8 cellular contexts compared by ENCODE assay signal in the genomic region with DNA sequence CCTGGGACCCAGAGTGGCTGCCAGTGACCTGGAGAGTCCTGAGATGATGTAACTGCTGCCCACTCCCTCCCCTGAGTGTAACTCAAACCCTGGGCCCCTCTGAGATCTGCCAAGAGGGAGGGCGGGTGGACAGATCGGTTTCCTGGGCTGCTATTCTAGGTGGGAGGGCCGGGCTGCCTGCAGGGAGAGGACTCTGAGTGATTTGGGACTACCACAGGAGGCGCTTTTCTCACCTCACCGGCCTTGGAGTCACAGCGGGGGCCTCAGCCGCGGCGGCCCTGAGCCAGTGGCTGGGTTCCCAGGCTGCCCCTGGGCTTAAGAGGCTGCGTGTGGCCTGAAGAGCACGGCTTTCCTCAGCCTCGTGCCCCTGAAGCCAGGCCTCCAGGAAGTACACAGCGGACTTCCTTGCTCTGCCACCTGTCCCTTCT. TPM values are rescaled to one million over a fixed set of nuclear protein-coding genes. Genes with fewer than 3 reads are reported as not detected.
DNase-seq lines count a peak whose midpoint lies in the region; ATAC-seq and TF ChIP-seq lines count a peak whose summit lies in the region.
"Had no signal": no experiment of that assay in that cellular context is flagged by ENCODE, and none has a peak within 500 bp of the region (broad histone marks: within the 10 kb centered on the region; RNA-seq: fewer than 3 reads in every experiment).

No MANE protein-coding gene starts in this region.

- no peaks in the 10 kb centered on the region for H3K36me3 Mint-ChIP-seq in osteocyte (ENCODE audit: unreplicated experiment)

- peak; percentile 68 for DNase-seq in GF-D8 (lab: John Stamatoyannopoulos, UW)
- DNase-seq in cerebellar cortex (ENCODE audit: low spot score): peak; percentile 51
- DNase-seq in osteocyte (ENCODE audit: extremely low spot score, unreplicated experiment): no peak
- DNase-seq in Ammon's horn (ENCODE audit: low spot score): no peak
- DNase-seq in DMS53 (lab: John Stamatoyannopoulos, UW): no peak
- DNase-seq: NCI-H446 treated with DMSO at 0.1 percent for 48 hours had no signal

- peak; percentile 63; the same call in 1 of the 2 replicates for TF ChIP-seq EP300 in Ishikawa (IDR thresholded peaks at IDR 0.05; ENCODE audit: borderline replicate concordance)

- TF ChIP-seq RAD21 in Ishikawa (IDR thresholded peaks at IDR 0.05; ENCODE audit: low read depth): no peak

- no peak for TF ChIP-seq CTCF in osteocyte (IDR thresholded peaks at IDR 0.05)

- no peaks in the 10 kb centered on the region for H3K27me3 Mint-ChIP-seq in osteocyte (ENCODE audit: unreplicated experiment)

- peaks cover 69% of the 10 kb centered on the region for H3K4me1 Mint-ChIP-seq in osteocyte (ENCODE audit: unreplicated experiment)

- H3K4me3 Mint-ChIP-seq in osteocyte (ENCODE audit: unreplicated experiment): no peak overlapping the region

- H3K9me3 Mint-ChIP-seq in osteocyte (ENCODE audit: unreplicated experiment): no peaks in the 10 kb centered on the region

- no peak for ATAC-seq in GM21367 (IDR thresholded peaks at IDR 0.05; ENCODE audit: unreplicated experiment)

- peak overlapping the region; percentile 70 for H3K27ac Mint-ChIP-seq in osteocyte (ENCODE audit: unreplicated experiment)

TF ChIP-seq in Ishikawa, 13 proteins besides CTCF, POLR2A, EP300 and RAD21:
- TF ChIP-seq NFIC (IDR thresholded peaks at IDR 0.05) (peak; percentile 58), YY1 (IDR thresholded peaks at IDR 0.05; ENCODE audit: low read depth) (no peak), TCF12 (IDR thresholded peaks at IDR 0.05; ENCODE audit: low read depth) (peak; percentile 77), ZBTB7A (IDR thresholded peaks at IDR 0.05; ENCODE audit: low read depth) (no peak; the same call in none of the 2 replicates), EGR1 (IDR thresholded peaks at IDR 0.05) (no peak), FOXM1 (IDR thresholded peaks at IDR 0.05; ENCODE audit: borderline replicate concordance, low read depth) (0 out of 2 replicates have a peak, but pooled peaks have one; percentile 15), CEBPB (IDR thresholded peaks at IDR 0.05) (peak; percentile 78), TEAD4 (IDR thresholded peaks at IDR 0.05) (peak; percentile 39), TAF1 (IDR thresholded peaks at IDR 0.05; ENCODE audit: low read depth) (peak; percentile 30; the same call in 1 of the 2 replicates)
- TF ChIP-seq, protein P1, sequence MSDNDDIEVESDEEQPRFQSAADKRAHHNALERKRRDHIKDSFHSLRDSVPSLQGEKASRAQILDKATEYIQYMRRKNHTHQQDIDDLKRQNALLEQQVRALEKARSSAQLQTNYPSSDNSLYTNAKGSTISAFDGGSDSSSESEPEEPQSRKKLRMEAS (IDR thresholded peaks at IDR 0.05): peak; percentile 96

RNA-seq across cellular contexts. Expression of a gene that starts 11.4 kb away (rescaled TPM):
- total RNA-seq in osteocyte: 3.3 and 4.1 TPM in 2 replicates

Comparison
In these comparisons a context has a peak if more than half of its experiments do, and no peak if none do; other contexts are left out.
1. DNase-seq: peak in GF-D8 (single experiment) and cerebellar cortex (single experiment); none in osteocyte (single experiment), Ammon's horn (single experiment) and DMS53 (single experiment).